30 cellular contexts compared by ENCODE assay signal in the genomic region with DNA sequence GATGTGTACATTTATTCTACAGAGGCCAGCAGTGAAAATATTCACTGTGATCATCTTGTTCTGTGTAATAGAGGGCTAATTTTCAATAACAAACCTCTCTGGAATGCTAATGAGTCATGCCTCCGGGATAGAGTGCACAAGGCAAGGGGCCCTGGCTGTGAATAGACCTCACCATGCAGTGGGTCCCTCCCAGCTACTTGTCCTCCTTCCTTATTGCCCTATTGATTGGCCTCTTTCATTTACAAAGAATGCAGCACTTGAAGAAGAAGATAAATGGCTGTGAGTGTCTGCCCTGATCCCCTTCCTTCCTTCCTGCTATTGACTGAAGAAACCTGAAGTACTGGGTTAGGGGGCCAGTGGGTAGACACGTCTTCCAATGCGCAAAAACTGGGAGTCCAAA.
DNase-seq lines count a peak whose midpoint lies in the region; ATAC-seq, FAIRE-seq and TF ChIP-seq lines count a peak whose summit lies in the region.
"Had no signal": no experiment of that assay in that cellular context is flagged by ENCODE, and none has a peak within 500 bp of the region (broad histone marks: within the 10 kb centered on the region; RNA-seq: fewer than 3 reads in every experiment).

No MANE protein-coding gene starts in this region.

- H3K36me3 Mint-ChIP-seq in GM23338 (ENCODE audit: low read depth): no peaks in the 10 kb centered on the region
- no peaks in the 10 kb centered on the region for H3K36me3 Mint-ChIP-seq in activated naive CD4-positive, alpha-beta T cell treated with anti-CD3 and anti-CD28 coated beads, Interleukin-2, amount 50 U/mL, for 72 hours
- H3K36me3 Mint-ChIP-seq: neural progenitor cell; stimulated activated effector memory CD8-positive, alpha-beta T cell treated with anti-CD3 and anti-CD28 coated beads, Interleukin-12 subunit alpha, Interleukin-12 subunit beta, amount 100 ng/mL, for 72 hours had no signal

- H3K36me3 ChIP-seq in GM23338 (ENCODE audit: insufficient read depth) (no peaks in the 10 kb centered on the region), pancreas (no peaks in the 10 kb centered on the region), adrenal gland (replicated peaks in 1 of 2) (no peaks in the 10 kb centered on the region)
- H3K36me3 ChIP-seq: BLaER1, brain microvascular endothelial cell, HAP-1, heart right ventricle, left ventricle myocardium inferior, neural progenitor cell, upper lobe of right lung had no signal

- H3K4me1 ChIP-seq in GM23338 (ENCODE audit: insufficient read depth) (no peaks in the 10 kb centered on the region), pancreas (no peaks in the 10 kb centered on the region), adrenal gland (replicated peaks in 1 of 2) (no peaks in the 10 kb centered on the region)
- H3K4me1 ChIP-seq: BLaER1, HAP-1, heart right ventricle, left ventricle myocardium inferior, upper lobe of right lung had no signal

- peaks cover 4% of the 10 kb centered on the region for H3K27me3 Mint-ChIP-seq in GM23338 (ENCODE audit: insufficient read depth, low read depth, poor library complexity)
- H3K27me3 Mint-ChIP-seq: activated CD8-positive, alpha-beta T cell treated with anti-CD3 and anti-CD28 coated beads for 36 hours had no signal

- H3K4me1 Mint-ChIP-seq in GM23338: peaks cover 4% of the 10 kb centered on the region; the same call in 1 of the 3 replicates
- H3K4me1 Mint-ChIP-seq: stimulated activated effector memory CD8-positive, alpha-beta T cell treated with anti-CD3 and anti-CD28 coated beads, Interleukin-12 subunit alpha, Interleukin-12 subunit beta, amount 100 ng/mL, for 72 hours had no signal

- H2AFZ ChIP-seq in GM23338: no peak overlapping the region
- H2AFZ ChIP-seq: neural progenitor cell had no signal

- no peaks in the 10 kb centered on the region for H3K9me3 Mint-ChIP-seq in GM23338
- H3K9me3 Mint-ChIP-seq in activated naive CD4-positive, alpha-beta T cell treated with anti-CD3 and anti-CD28 coated beads, Interleukin-2, amount 50 U/mL, for 72 hours: no peaks in the 10 kb centered on the region
- H3K9me3 Mint-ChIP-seq: activated CD8-positive, alpha-beta T cell treated with anti-CD3 and anti-CD28 coated beads for 36 hours; neural progenitor cell had no signal

- TF ChIP-seq POLR2A in adrenal gland (IDR thresholded peaks at IDR 0.05): no peak

- no peaks in the 10 kb centered on the region for H3K79me2 ChIP-seq in GM23338 (replicated peaks; ENCODE audit: insufficient read depth)

- no peak overlapping the region for H3K27ac ChIP-seq in GM23338 (ENCODE audit: low read depth)
- H3K27ac ChIP-seq in pancreas: no peak overlapping the region
- no peak overlapping the region for H3K27ac ChIP-seq in adrenal gland
- H3K27ac ChIP-seq: BLaER1, brain microvascular endothelial cell, heart right ventricle, left ventricle myocardium inferior, neural progenitor cell, skin epidermis, upper lobe of right lung had no signal

- DNase-seq in GM23338 (ENCODE audit: low spot score) (no peak), RPMI7951 (ENCODE audit: low read depth) (peak; percentile 6), foreskin melanocyte (peak; percentile 78), pancreas (peak in 2 of 6 donors; percentile 3 to 15), adrenal gland (no peak), SK-N-DZ (ENCODE audit: low spot score) (no peak)
- no peak for DNase-seq in activated naive CD4-positive, alpha-beta T cell treated with anti-CD3 and anti-CD28 coated beads, Interleukin-2, amount 50 U/mL, for 72 hours (ENCODE audit: low spot score in 2 of 2)
- DNase-seq: ACHN; activated CD8-positive, alpha-beta T cell treated with anti-CD3 and anti-CD28 coated beads for 36 hours; activated effector memory CD4-positive, alpha-beta T cell treated with Interleukin-2 at 50 U/mL for 16 hours; activated T-cell treated with anti-CD3 and anti-CD28 coated beads for 4 hours; brain microvascular endothelial cell; effector CD8-positive, alpha-beta T cell; foreskin fibroblast; heart right ventricle; Kasumi-1; left ventricle myocardium inferior; NCI-H1694 treated with DMSO at 0.1 percent for 48 hours; NCI-H345; NCI-H82; stimulated activated CD4-positive, alpha-beta T cell treated with anti-CD3 and anti-CD28 coated beads, Interleukin-2, amount 100 ng/mL, for 24 hours; substantia nigra; upper lobe of right lung had no signal

- H4K20me1 ChIP-seq in GM23338 (replicated peaks; ENCODE audit: insufficient read depth): no peaks in the 10 kb centered on the region
- H4K20me1 ChIP-seq: BLaER1 had no signal

- H3K27ac Mint-ChIP-seq in GM23338: no peak overlapping the region
- no peak overlapping the region for H3K27ac Mint-ChIP-seq in activated naive CD4-positive, alpha-beta T cell treated with anti-CD3 and anti-CD28 coated beads, Interleukin-2, amount 50 U/mL, for 72 hours
- H3K27ac Mint-ChIP-seq: activated CD8-positive, alpha-beta T cell treated with anti-CD3 and anti-CD28 coated beads for 36 hours; stimulated activated effector memory CD8-positive, alpha-beta T cell treated with anti-CD3 and anti-CD28 coated beads, Interleukin-12 subunit alpha, Interleukin-12 subunit beta, amount 100 ng/mL, for 72 hours had no signal

- H3F3A ChIP-seq in GM23338 (replicated peaks; ENCODE audit: low read depth): no peaks in the 10 kb centered on the region

- intact Hi-C loops in pancreas (cut with DNase I): no loop called here
- intact Hi-C loops in adrenal gland (cut with DNase I): no loop called here

- FAIRE-seq in pancreas (lab: Jason Lieb, UNC): no peak
- FAIRE-seq: GM12891 had no signal

- 64 to 65% methylated on average over 3 of the region's 3 CpGs for WGBS in pancreas, 2 donors
- WGBS in adrenal gland, 4 donors: 47 to 67% (median 57%) methylated on average over 3 of the region's 3 CpGs

- ATAC-seq in GM23338 (peak; percentile 23; the same call in 1 of the 3 replicates), pancreas (peak; percentile 53 to 72 (median 66))
- no peak for ATAC-seq in activated naive CD4-positive, alpha-beta T cell treated with anti-CD3 and anti-CD28 coated beads, Interleukin-2, amount 50 U/mL, for 72 hours
- ATAC-seq: activated CD8-positive, alpha-beta T cell treated with anti-CD3 and anti-CD28 coated beads for 36 hours; heart right ventricle; Right ventricle myocardium inferior; stimulated activated effector memory CD8-positive, alpha-beta T cell treated with anti-CD3 and anti-CD28 coated beads, Interleukin-12 subunit alpha, Interleukin-12 subunit beta, amount 100 ng/mL, for 72 hours; upper lobe of right lung had no signal

- H3K4me3 Mint-ChIP-seq in GM23338: no peak overlapping the region
- H3K4me3 Mint-ChIP-seq: activated CD8-positive, alpha-beta T cell treated with anti-CD3 and anti-CD28 coated beads for 36 hours; stimulated activated effector memory CD8-positive, alpha-beta T cell treated with anti-CD3 and anti-CD28 coated beads, Interleukin-12 subunit alpha, Interleukin-12 subunit beta, amount 100 ng/mL, for 72 hours had no signal

- no peak overlapping the region for H3K4me3 ChIP-seq in GM23338
- no peak overlapping the region for H3K4me3 ChIP-seq in pancreas
- H3K4me3 ChIP-seq in adrenal gland: no peak overlapping the region
- H3K4me3 ChIP-seq: BLaER1, HAP-1, heart right ventricle, left ventricle myocardium inferior, neural progenitor cell, skin epidermis, upper lobe of right lung had no signal

- TF ChIP-seq CTCF in GM23338 (conservative IDR thresholded peaks at IDR 0.05; ENCODE audit: low read depth in 2 of 2) (no peak), pancreas (IDR thresholded peaks at IDR 0.05) (no peak), adrenal gland (IDR thresholded peaks at IDR 0.05) (no peak)

- no peak overlapping the region for H3K4me2 ChIP-seq in GM23338
- H3K4me2 ChIP-seq: BLaER1, neural progenitor cell had no signal

- H3K9me3 ChIP-seq in pancreas (no peaks in the 10 kb centered on the region), adrenal gland (replicated peaks in 1 of 3) (no peaks in the 10 kb centered on the region)
- H3K9me3 ChIP-seq: BLaER1, HAP-1, heart right ventricle, left ventricle myocardium inferior, upper lobe of right lung had no signal

- H3K27me3 ChIP-seq in GM23338 (ENCODE audit: insufficient read depth) (no peaks in the 10 kb centered on the region), pancreas (no peaks in the 10 kb centered on the region), adrenal gland (no peaks in the 10 kb centered on the region)
- H3K27me3 ChIP-seq: BLaER1, brain microvascular endothelial cell, heart right ventricle, neural progenitor cell, upper lobe of right lung had no signal

- H3K9me2 ChIP-seq in GM23338 (ENCODE audit: insufficient read depth): no peaks in the 10 kb centered on the region

TF ChIP-seq in GM23338, 12 proteins besides CTCF, POLR2A, EP300 and RAD21 (continues in another document):
- TF ChIP-seq STAT1 (IDR thresholded peaks at IDR 0.05; ENCODE audit: unreplicated experiment): no peak
- no peak for TF ChIP-seq POLR2AphosphoS5 (IDR thresholded peaks at IDR 0.05; ENCODE audit: low read depth)
- TF ChIP-seq, protein P1, sequence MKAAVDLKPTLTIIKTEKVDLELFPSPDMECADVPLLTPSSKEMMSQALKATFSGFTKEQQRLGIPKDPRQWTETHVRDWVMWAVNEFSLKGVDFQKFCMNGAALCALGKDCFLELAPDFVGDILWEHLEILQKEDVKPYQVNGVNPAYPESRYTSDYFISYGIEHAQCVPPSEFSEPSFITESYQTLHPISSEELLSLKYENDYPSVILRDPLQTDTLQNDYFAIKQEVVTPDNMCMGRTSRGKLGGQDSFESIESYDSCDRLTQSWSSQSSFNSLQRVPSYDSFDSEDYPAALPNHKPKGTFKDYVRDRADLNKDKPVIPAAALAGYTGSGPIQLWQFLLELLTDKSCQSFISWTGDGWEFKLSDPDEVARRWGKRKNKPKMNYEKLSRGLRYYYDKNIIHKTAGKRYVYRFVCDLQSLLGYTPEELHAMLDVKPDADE (IDR thresholded peaks at IDR 0.05): no peak
- no peak for TF ChIP-seq CREB1 (CRISPR knock-in tag; IDR thresholded peaks at IDR 0.05; ENCODE audit: low read depth)
- TF ChIP-seq JUNB (IDR thresholded peaks at IDR 0.05; ENCODE audit: unreplicated experiment): no peak

Comparison
In these comparisons a context has a peak if more than half of its experiments do, and no peak if none do; other contexts are left out.
1. ATAC-seq: peak in GM23338 (single experiment) and pancreas (4 of 4); none in activated naive CD4-positive, alpha-beta T cell treated with anti-CD3 and anti-CD28 coated beads, Interleukin-2, amount 50 U/mL, for 72 hours (0 of 2).
2. DNase-seq: peak in RPMI7951 (single experiment) and foreskin melanocyte (single experiment); none in GM23338 (single experiment), activated naive CD4-positive, alpha-beta T cell treated with anti-CD3 and anti-CD28 coated beads, Interleukin-2, amount 50 U/mL, for 72 hours (0 of 2), adrenal gland (0 of 7) and SK-N-DZ (single experiment).